Comparison of ENCODE assay signal across 15 cellular contexts in the genomic region with DNA sequence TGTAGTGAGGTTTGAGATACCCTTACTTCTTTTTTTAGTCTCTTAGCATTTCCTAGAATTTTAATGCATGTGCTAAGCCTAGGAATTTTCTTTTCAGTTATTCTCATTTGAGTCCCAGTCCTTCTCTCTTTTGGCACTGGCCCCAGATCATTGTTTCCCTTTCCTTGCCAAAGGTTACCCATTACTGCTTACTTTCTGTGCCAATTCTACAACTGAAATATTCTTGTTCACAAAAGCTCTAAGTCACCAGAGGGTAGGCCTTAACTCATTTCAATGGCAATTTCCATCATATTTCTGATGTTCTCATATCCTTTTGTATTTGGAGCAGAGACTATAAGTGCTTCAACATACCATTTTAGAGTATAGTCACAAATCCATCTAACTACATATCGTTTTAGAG.
A peak's percentile ranks its signal among the peaks of the same experiment; 100 is the strongest.
DNase-seq lines count a peak whose midpoint lies in the region; ATAC-seq and TF ChIP-seq lines count a peak whose summit lies in the region.
"Had no signal": no experiment of that assay in that cellular context is flagged by ENCODE, and none has a peak within 500 bp of the region (broad histone marks: within the 10 kb centered on the region; RNA-seq: fewer than 3 reads in every experiment).

No MANE protein-coding gene starts in this region.

- H3K27me3 Mint-ChIP-seq in activated naive CD8-positive, alpha-beta T cell treated with anti-CD3 and anti-CD28 coated beads, Interleukin-2, amount 50 U/mL, for 24 hours, result no peaks in the 10 kb centered on the region
- H3K27me3 Mint-ChIP-seq in mesothelial cell of epicardium (ENCODE audit: low read depth), result no peaks in the 10 kb centered on the region
- H3K27me3 Mint-ChIP-seq: naive thymus-derived CD4-positive, alpha-beta T cell had no signal

- no peak for ATAC-seq in activated naive CD4-positive, alpha-beta T cell treated with anti-CD3 and anti-CD28 coated beads, Interleukin-2, amount 50 U/mL, for 72 hours
- ATAC-seq in activated naive CD8-positive, alpha-beta T cell treated with anti-CD3 and anti-CD28 coated beads, Interleukin-2, amount 50 U/mL, for 24 hours, result no peak
- peak; percentile 24 for ATAC-seq in left ventricle myocardium superior

- no peak for TF ChIP-seq CTCF in tibial artery (IDR thresholded peaks at IDR 0.05)
- TF ChIP-seq CTCF in mesothelial cell of epicardium (IDR thresholded peaks at IDR 0.05; ENCODE audit: unreplicated experiment), result no peak

- peaks cover 0 to 5% (median 0%) of the 10 kb centered on the region in 3 donors for H3K9me3 ChIP-seq in tibial artery

- H3K36me3 ChIP-seq in tibial artery, result no peaks in the 10 kb centered on the region

- peak overlapping the region; percentile 1 for H3K4me3 Mint-ChIP-seq in activated naive CD8-positive, alpha-beta T cell treated with anti-CD3 and anti-CD28 coated beads, Interleukin-2, amount 50 U/mL, for 24 hours
- H3K4me3 Mint-ChIP-seq in mesothelial cell of epicardium, result no peak overlapping the region
- H3K4me3 Mint-ChIP-seq: activated T-cell treated with anti-CD3 and anti-CD28 coated beads, Interleukin-2, amount 50 U/mL, for 4 hours had no signal

- H3K27ac Mint-ChIP-seq in activated naive CD4-positive, alpha-beta T cell treated with anti-CD3 and anti-CD28 coated beads, Interleukin-2, amount 50 U/mL, for 72 hours, result peak overlapping the region; percentile 23 to 78
- H3K27ac Mint-ChIP-seq in activated naive CD8-positive, alpha-beta T cell treated with anti-CD3 and anti-CD28 coated beads, Interleukin-2, amount 50 U/mL, for 24 hours, result peak overlapping the region; percentile 77
- H3K27ac Mint-ChIP-seq in mesothelial cell of epicardium, result no peak overlapping the region

- no peaks in the 10 kb centered on the region for H3K27me3 ChIP-seq in tibial artery

- intact Hi-C loops in left ventricle myocardium superior (cut with micrococcal nuclease), result no loop called here
- intact Hi-C loops in tibial artery (cut with DNase I; ENCODE audit: low total_unique reads), result no loop called here

- no peak for DNase-seq in activated naive CD4-positive, alpha-beta T cell treated with anti-CD3 and anti-CD28 coated beads, Interleukin-2, amount 50 U/mL, for 72 hours (ENCODE audit: low spot score in 2 of 2)
- DNase-seq in activated naive CD4-positive, alpha-beta T cell (lab: John Stamatoyannopoulos, UW), result no peak
- no peak for DNase-seq in activated naive CD8-positive, alpha-beta T cell treated with anti-CD3 and anti-CD28 coated beads, Interleukin-2, amount 50 U/mL, for 24 hours
- DNase-seq in left ventricle myocardium superior (no peak), tibial artery (no peak), midbrain (lab: John Stamatoyannopoulos, UW) (no peak), mesothelial cell of epicardium (ENCODE audit: low spot score in 2 of 2, unreplicated experiment in 2 of 2) (no peak)
- DNase-seq in stimulated activated CD4-positive, alpha-beta T cell treated with anti-CD3 and anti-CD28 coated beads, Interleukin-4, amount 100 ng/mL, for 4 hours, result no peak
- DNase-seq: activated T-cell treated with anti-CD3 and anti-CD28 coated beads, Interleukin-2, amount 50 U/mL, for 4 hours; AML-193; cerebellar nuclear complex; EL; naive thymus-derived CD4-positive, alpha-beta T cell; small intestine had no signal

- H3K9me3 Mint-ChIP-seq in activated naive CD4-positive, alpha-beta T cell treated with anti-CD3 and anti-CD28 coated beads, Interleukin-2, amount 50 U/mL, for 72 hours, result peaks cover 4 to 24% of the 10 kb centered on the region in 2 donors
- peaks cover 28% of the 10 kb centered on the region for H3K9me3 Mint-ChIP-seq in activated naive CD8-positive, alpha-beta T cell treated with anti-CD3 and anti-CD28 coated beads, Interleukin-2, amount 50 U/mL, for 24 hours
- H3K9me3 Mint-ChIP-seq in mesothelial cell of epicardium, result peaks cover 30% of the 10 kb centered on the region

- H3K27ac ChIP-seq in tibial artery, result peak overlapping the region; percentile 12 to 47
- H3K27ac ChIP-seq: RWPE1 had no signal

- peaks cover 0 to 20% of the 10 kb centered on the region in 2 donors for H3K36me3 Mint-ChIP-seq in activated naive CD4-positive, alpha-beta T cell treated with anti-CD3 and anti-CD28 coated beads, Interleukin-2, amount 50 U/mL, for 72 hours
- H3K36me3 Mint-ChIP-seq in activated naive CD8-positive, alpha-beta T cell treated with anti-CD3 and anti-CD28 coated beads, Interleukin-2, amount 50 U/mL, for 24 hours (ENCODE audit: low read depth), result peaks cover 4% of the 10 kb centered on the region
- H3K36me3 Mint-ChIP-seq in mesothelial cell of epicardium, result peaks cover 21% of the 10 kb centered on the region

- no peak overlapping the region for H3K4me3 ChIP-seq in tibial artery

- H3K4me1 Mint-ChIP-seq in activated naive CD8-positive, alpha-beta T cell treated with anti-CD3 and anti-CD28 coated beads, Interleukin-2, amount 50 U/mL, for 24 hours, result peaks cover 32% of the 10 kb centered on the region
- no peaks in the 10 kb centered on the region for H3K4me1 Mint-ChIP-seq in mesothelial cell of epicardium

- peaks cover 0 to 40% (median 9%) of the 10 kb centered on the region in 4 donors for H3K4me1 ChIP-seq in tibial artery
